Comparison of ENCODE assay signal across 15 cellular contexts in the genomic region with DNA sequence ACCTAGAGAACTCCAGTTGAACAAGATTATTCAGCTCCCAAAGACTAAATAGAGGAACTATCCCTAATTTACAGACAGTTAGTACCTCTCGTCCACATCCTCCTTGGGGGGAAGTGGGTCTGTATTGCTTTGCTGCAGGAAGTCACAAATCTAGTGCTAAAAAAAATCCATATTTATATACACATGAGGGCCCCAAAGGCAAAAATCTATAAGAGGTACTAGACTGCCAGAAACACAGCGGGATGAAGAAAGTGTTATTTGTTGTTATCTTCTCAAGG.
"Had no signal": no experiment of that assay in that cellular context is flagged by ENCODE, and none has a peak within 500 bp of the region (broad histone marks: within the 10 kb centered on the region; RNA-seq: fewer than 3 reads in every experiment).

No MANE protein-coding gene starts in this region.

- H3K4me1 ChIP-seq: colonic mucosa, esophagus muscularis mucosa, left ventricle myocardium inferior, parathyroid adenoma had no signal

- H3K36me3 ChIP-seq: colonic mucosa, esophagus muscularis mucosa, left ventricle myocardium inferior, neutrophil, stomach had no signal

- H3K9ac ChIP-seq: parathyroid adenoma had no signal

- ATAC-seq: mucosa of descending colon; naive thymus-derived CD4-positive, alpha-beta T cell had no signal

- H2AFZ ChIP-seq: parathyroid adenoma had no signal

- H3K27ac ChIP-seq: colonic mucosa, esophagus muscularis mucosa, left ventricle myocardium inferior, neutrophil, parathyroid adenoma, stomach had no signal

- H3K4me3 ChIP-seq: colonic mucosa, esophagus muscularis mucosa, left ventricle myocardium inferior, mucosa of descending colon, stomach had no signal

- H3K9me3 ChIP-seq: colonic mucosa, esophagus muscularis mucosa, left ventricle myocardium inferior, mucosa of descending colon, neutrophil, stomach had no signal

- H3K27me3 ChIP-seq: colonic mucosa, neutrophil, stomach had no signal

- DNase-seq: activated CD4-positive, CD25-positive, alpha-beta regulatory T cell treated with anti-CD3 and anti-CD28 coated beads, Interleukin-2, amount 50 U/mL, for 72 hours; activated naive CD8-positive, alpha-beta T cell treated with anti-CD3 and anti-CD28 coated beads for 36 hours; amygdala; central memory CD4-positive, alpha-beta T cell; colonic mucosa; hypothalamus; left ventricle myocardium inferior; mucosa of descending colon; naive thymus-derived CD4-positive, alpha-beta T cell; stimulated activated CD4-positive, alpha-beta T cell treated with anti-CD3 and anti-CD28 coated beads, Interleukin-12 subunit alpha, Interleukin-12 subunit beta, amount 100 ng/mL, for 4 hours; stimulated activated CD4-positive, alpha-beta T cell treated with anti-CD3 and anti-CD28 coated beads, Interleukin-2, amount 100 ng/mL, for 24 hours; stomach had no signal
